ENCODE assay signal across 6 cellular contexts in the genomic region with DNA sequence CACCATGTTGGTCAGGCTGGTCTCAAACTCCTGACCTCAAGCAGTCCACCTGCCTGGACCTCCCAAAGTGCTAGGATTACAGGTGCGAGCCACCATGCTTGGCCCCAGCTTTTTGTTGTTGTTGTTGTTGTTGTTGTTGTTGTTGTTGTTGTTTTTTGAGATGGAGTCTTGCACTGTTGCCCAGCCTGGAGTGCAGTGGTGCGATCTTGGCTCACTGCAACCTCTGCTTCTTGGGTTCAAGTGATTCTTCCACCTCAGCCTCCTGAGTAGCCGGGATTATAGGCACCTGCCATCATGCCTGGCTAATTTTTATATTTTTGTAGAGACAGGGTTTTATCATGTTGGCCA. TPM values are rescaled to one million over a fixed set of nuclear protein-coding genes. Genes with fewer than 3 reads are reported as not detected.
"Had no signal": no experiment of that assay in that cellular context is flagged by ENCODE, and none has a peak within 500 bp of the region (broad histone marks: within the 10 kb centered on the region; RNA-seq: fewer than 3 reads in every experiment).

No MANE protein-coding gene starts in this region.

RNA-seq across cellular contexts. Expression of gene C16orf90, which starts 21.7 kb away (rescaled TPM):
- total RNA-seq: NCI-H460, PC-9, Peyer's patch, Right ventricle myocardium inferior, RPMI7951, SJSA1 had no signal
